ENCODE assay signal across 1 cellular context in genomic region chr19:44071824-44072542, GRCh38.
TF ChIP-seq lines count a peak whose summit lies in the region.

ZNF284 (plus strand) TSS chr19:44072159; CDS start chr19:44076390, 4,231 bp downstream.

TF ChIP-seq in GM12878, 131 proteins besides CTCF, POLR2A, EP300 and RAD21 (continued from another document and continues in another):
- TF ChIP-seq BCLAF1 (IDR thresholded peaks at IDR 0.05), result no peak
- TF ChIP-seq CEBPZ (IDR thresholded peaks at IDR 0.05; ENCODE audit: low read depth, low read length), result no peak
- TF ChIP-seq RUNX3 (IDR thresholded peaks at IDR 0.05; ENCODE audit: low read length), result 0 out of 2 replicates have a peak, but pooled peaks have one; percentile 1
- no peak for TF ChIP-seq SMAD1 (IDR thresholded peaks at IDR 0.05; ENCODE audit: low read depth, partially characterized antibody)
- no peak for TF ChIP-seq TCF7 (IDR thresholded peaks at IDR 0.05; ENCODE audit: borderline replicate concordance)
- no peak for TF ChIP-seq KLF5 (IDR thresholded peaks at IDR 0.05; ENCODE audit: partially characterized antibody)
- TF ChIP-seq NR2C2 (IDR thresholded peaks at IDR 0.05; ENCODE audit: borderline replicate concordance, control insufficient read depth, insufficient read length, low read depth), result no peak
- TF ChIP-seq HDGF (IDR thresholded peaks at IDR 0.05), result no peak
- TF ChIP-seq PAX8 (IDR thresholded peaks at IDR 0.05), result no peak
- TF ChIP-seq IKZF2 (IDR thresholded peaks at IDR 0.05), result peak; percentile 60 to 71; a peak in 2 of 4 replicates
- TF ChIP-seq BRCA1 (IDR thresholded peaks at IDR 0.05; ENCODE audit: low read depth, low read length), result no peak
- TF ChIP-seq CREM (IDR thresholded peaks at IDR 0.05; ENCODE audit: low read depth), result peak; percentile 86; the same call in 1 of the 2 replicates
- TF ChIP-seq ZNF24 (IDR thresholded peaks at IDR 0.05), result no peak
- TF ChIP-seq MEF2A (IDR thresholded peaks at IDR 0.05; ENCODE audit: insufficient read depth, low read depth, low read length), result no peak
- TF ChIP-seq SUPT20H (IDR thresholded peaks at IDR 0.05; ENCODE audit: borderline replicate concordance, control insufficient read depth, low read depth, low read length), result no peak
- TF ChIP-seq SP1 (IDR thresholded peaks at IDR 0.05; ENCODE audit: low read depth, low read length), result no peak
- peak; percentile 84; the same call in 1 of the 2 replicates for TF ChIP-seq ELK1 (IDR thresholded peaks at IDR 0.05; ENCODE audit: low read depth, low read length)
- TF ChIP-seq ZSCAN29 (IDR thresholded peaks at IDR 0.05), result no peak
- TF ChIP-seq BCL3 (IDR thresholded peaks at IDR 0.05; ENCODE audit: borderline replicate concordance, insufficient read depth, low read depth, low read length, poor library complexity, severe bottlenecking), result no peak
- no peak for TF ChIP-seq ZBED1 (IDR thresholded peaks at IDR 0.05; ENCODE audit: borderline replicate concordance)
- TF ChIP-seq CEBPB (IDR thresholded peaks at IDR 0.05; ENCODE audit: borderline replicate concordance in 1 of 2, low read depth in 2 of 2, low read length in 2 of 2), result no peak
- TF ChIP-seq HDAC2 (IDR thresholded peaks at IDR 0.05), result no peak
- peak; percentile 91 for TF ChIP-seq ZBTB40 (IDR thresholded peaks at IDR 0.05; ENCODE audit: borderline replicate concordance)
- no peak for TF ChIP-seq CHD1 (IDR thresholded peaks at IDR 0.05; ENCODE audit: low read depth, low read length)
- no peak for TF ChIP-seq ASH2L (IDR thresholded peaks at IDR 0.05; ENCODE audit: borderline replicate concordance, low read depth)
- no peak for TF ChIP-seq ZZZ3 (IDR thresholded peaks at IDR 0.05; ENCODE audit: control insufficient read depth, insufficient read length, low read depth)
- TF ChIP-seq FOXM1 (IDR thresholded peaks at IDR 0.05; ENCODE audit: low read depth, low read length), result no peak
- 0 out of 2 replicates have a peak, but pooled peaks have one; percentile 52 for TF ChIP-seq RCOR1 (conservative IDR thresholded peaks at IDR 0.05; ENCODE audit: low read depth, low read length)
- no peak for TF ChIP-seq REST (IDR thresholded peaks at IDR 0.05; ENCODE audit: low read depth, low read length)
- TF ChIP-seq ATF3 (IDR thresholded peaks at IDR 0.05; ENCODE audit: borderline replicate concordance, extremely low read depth, low read depth, low read length), result no peak
- no peak for TF ChIP-seq ETV6 (conservative IDR thresholded peaks at IDR 0.05 in 1 of 2, IDR thresholded peaks at IDR 0.05 in 1 of 2; ENCODE audit: borderline replicate concordance in 1 of 2, low read depth in 1 of 2)
- TF ChIP-seq SIN3A (IDR thresholded peaks at IDR 0.05; ENCODE audit: low read depth, low read length), result peak; percentile 44; the same call in 1 of the 2 replicates
- no peak for TF ChIP-seq FOXK2 (IDR thresholded peaks at IDR 0.05)
- TF ChIP-seq BCL11A (IDR thresholded peaks at IDR 0.05; ENCODE audit: low read depth, low read length), result no peak
- no peak for TF ChIP-seq RELA (IDR thresholded peaks at IDR 0.05; ENCODE audit: borderline replicate concordance, partially characterized antibody)
- no peak for TF ChIP-seq TCF12 (IDR thresholded peaks at IDR 0.05; ENCODE audit: low read depth, low read length)
- peak; percentile 94 for TF ChIP-seq HCFC1 (IDR thresholded peaks at IDR 0.05; ENCODE audit: low read length)
- TF ChIP-seq NBN (IDR thresholded peaks at IDR 0.05), result peak; percentile 69; the same call in 1 of the 2 replicates
- TF ChIP-seq MXI1 (IDR thresholded peaks at IDR 0.05; ENCODE audit: low read depth, low read length), result 0 out of 2 replicates have a peak, but pooled peaks have one; percentile 40
- TF ChIP-seq RBBP5 (conservative IDR thresholded peaks at IDR 0.05), result no peak
- TF ChIP-seq NFXL1 (IDR thresholded peaks at IDR 0.05; ENCODE audit: borderline replicate concordance), result no peak
